Comparison of ENCODE assay signal across 8 cellular contexts in genomic region chr5:62224987-62225601, GRCh38.
DNase-seq lines count a peak whose midpoint lies in the region; ATAC-seq, FAIRE-seq and TF ChIP-seq lines count a peak whose summit lies in the region.
"Not testable (repeated sequence)": the region's sequence is repeated elsewhere in the genome, so short reads cannot be mapped to it uniquely, and the experiment has no call there.

No MANE protein-coding gene starts in this region.

- H2BK120ac ChIP-seq in H9 (ENCODE audit: low read depth, low read length, poor library complexity, severe bottlenecking), result not testable (repeated sequence)

- peak; percentile 9; the same call in 1 of the 3 replicates for ATAC-seq in K562
- not testable (repeated sequence) for ATAC-seq in natural killer cell; thoracic aorta (ENCODE audit: insufficient number of reproducible peaks, low FRiP score, low read depth)

- FAIRE-seq in K562 (lab: Jason Lieb, UNC), result not testable (repeated sequence)

- not testable (repeated sequence) for H2AK5ac ChIP-seq in H9 (ENCODE audit: insufficient read length, low read length)

- not testable (repeated sequence) for H3K9me3 Mint-ChIP-seq in H9; activated CD4-positive, alpha-beta T cell treated with anti-CD3 and anti-CD28 coated beads, Interleukin-2, amount 10 ng/mL, durations not matched to agents 7 days and 5 days; natural killer cell

- not testable (repeated sequence) for H3K4me3 ChIP-seq in OCI-LY7 (ENCODE audit: low read depth, low read length, poor library complexity, severe bottlenecking); K562; fibroblast of pulmonary artery (replicated peaks; ENCODE audit: low read depth, low read length); thoracic aorta

- H3K23me2 ChIP-seq in H9 (ENCODE audit: insufficient read length, low read depth, low read length, poor library complexity, severe bottlenecking), result not testable (repeated sequence)

- peak; percentile 48 to 69 for TF ChIP-seq RAD21 in K562 (CRISPR knock-in tag; conservative IDR thresholded peaks at IDR 0.05 in 1 of 2, IDR thresholded peaks at IDR 0.05 in 1 of 2)

- not testable (repeated sequence) for H3K79me2 ChIP-seq in H9 (ENCODE audit: insufficient read depth, low read length); OCI-LY7 (ENCODE audit: insufficient read depth, low read depth, low read length); K562 (ENCODE audit: control insufficient read depth, insufficient read depth, low read length)

- H3K36me3 Mint-ChIP-seq in H9 (ENCODE audit: insufficient read depth in 1 of 3, low read depth in 3 of 3); activated CD4-positive, alpha-beta T cell treated with anti-CD3 and anti-CD28 coated beads, Interleukin-2, amount 10 ng/mL, durations not matched to agents 7 days and 5 days (ENCODE audit: low read depth); natural killer cell: not testable (repeated sequence)

- H2BK15ac ChIP-seq in H9 (ENCODE audit: low read depth, low read length), result not testable (repeated sequence)

- not testable (repeated sequence) for H4K20me1 ChIP-seq in H9 (ENCODE audit: control insufficient read depth, insufficient read depth, insufficient read length); OCI-LY7 (ENCODE audit: insufficient read depth, low read length); K562 (replicated peaks; ENCODE audit: control insufficient read depth, insufficient read depth, low read length)

- H3K4me3 Mint-ChIP-seq in H9, result not testable (repeated sequence)
- peak overlapping the region; percentile 45 for H3K4me3 Mint-ChIP-seq in activated CD4-positive, alpha-beta T cell treated with anti-CD3 and anti-CD28 coated beads, Interleukin-2, amount 10 ng/mL, durations not matched to agents 7 days and 5 days
- H3K4me3 Mint-ChIP-seq in natural killer cell, result peak overlapping the region; percentile 64

- not testable (repeated sequence) for H3T11ph ChIP-seq in H9 (ENCODE audit: low read length)

- not testable (repeated sequence) for H3K4me2 ChIP-seq in H9 (ENCODE audit: insufficient read depth, insufficient read length, low read length); OCI-LY7 (ENCODE audit: low read length); K562 (ENCODE audit: insufficient read depth, low read length)

- H4K8ac ChIP-seq in H9 (replicated peaks; ENCODE audit: insufficient read length, low read depth, low read length), result not testable (repeated sequence)

- TF ChIP-seq EP300 in K562 (IDR thresholded peaks at IDR 0.05; ENCODE audit: low read length), result not testable (repeated sequence)

- not testable (repeated sequence) for H3K27me3 Mint-ChIP-seq in H9 (ENCODE audit: low read depth); activated CD4-positive, alpha-beta T cell treated with anti-CD3 and anti-CD28 coated beads, Interleukin-2, amount 10 ng/mL, durations not matched to agents 7 days and 5 days
- peaks cover 8 to 21% of the 10 kb centered on the region in 2 donors for H3K27me3 Mint-ChIP-seq in natural killer cell (ENCODE audit: low read depth in 2 of 2)

- H3K27me3 ChIP-seq in H9 (ENCODE audit: insufficient read depth, low read length); K562 (ENCODE audit: control insufficient read depth in 2 of 2, insufficient read depth in 2 of 2, low read length in 2 of 2); thoracic aorta (replicated peaks; ENCODE audit: insufficient read depth): not testable (repeated sequence)

- in situ Hi-C loops in K562 (cut with MboI), result loop anchor here (5.0 kb wide), 1 partner anchor 117 kb away; no protein-coding TSS in a partner anchor

- not testable (repeated sequence) for H3K36me3 ChIP-seq in OCI-LY7 (ENCODE audit: insufficient read depth, low read length); K562 (ENCODE audit: control insufficient read depth, insufficient read depth, low read length); thoracic aorta

- no CpG with 5 or more reads among the region's 7 CpGs for WGBS in H9 (ENCODE audit: extremely low coverage, insufficient read length, low lambda C conversion rate)
- 19% methylated on average over 5 of the region's 7 CpGs for WGBS in K562 (ENCODE audit: insufficient coverage, low coverage, missing lambda C conversion rate)

- POLR2A ChIA-PET in OCI-LY7 (lab: Charles Lee), result interaction anchor here (0.6 to 1.2 kb wide), 4 partner anchors 16 to 179 kb away, joined by 3 read pairs; partner anchors contain the start of gene DIMT1
- POLR2A ChIA-PET in activated CD4-positive, alpha-beta T cell treated with anti-CD3 and anti-CD28 coated beads, Interleukin-2, amount 10 ng/mL, durations not matched to agents 7 days and 5 days (lab: Charles Lee); K562 (lab: Yijun Ruan, JAX): not testable (repeated sequence)

- TF ChIP-seq CTCF in H9 (conservative IDR thresholded peaks at IDR 0.05), result peak; percentile 68
- peak; percentile 61 for TF ChIP-seq CTCF in OCI-LY7 (conservative IDR thresholded peaks at IDR 0.05; ENCODE audit: low read length)
- TF ChIP-seq CTCF in K562 (IDR thresholded peaks at IDR 0.05 in 2 of 3, conservative IDR thresholded peaks at IDR 0.05 in 1 of 3; ENCODE audit: insufficient read depth in 2 of 3, low read depth in 1 of 3, low read length in 3 of 3), result not testable (repeated sequence)
- TF ChIP-seq CTCF in fibroblast of pulmonary artery (IDR thresholded peaks at IDR 0.05; ENCODE audit: low read length, missing control alignments), result peak; percentile 18
- TF ChIP-seq CTCF in natural killer cell (IDR thresholded peaks at IDR 0.05), result peak; percentile 74
- peak; percentile 37 for TF ChIP-seq CTCF in thoracic aorta (IDR thresholded peaks at IDR 0.05)

- not testable (repeated sequence) for H4K5ac ChIP-seq in H9 (ENCODE audit: insufficient read length, low read depth, low read length)

- intact Hi-C loops in OCI-LY7 (cut with micrococcal nuclease; ENCODE audit: unreplicated experiment), result loop anchor here (2.0 kb wide), 1 partner anchor 130 kb away; no protein-coding TSS in a partner anchor
- intact Hi-C loops in K562 (cut with micrococcal nuclease), result loop anchor here (5.0 kb wide), 2 partner anchors 42 to 122 kb away; no protein-coding TSS in a partner anchor
- intact Hi-C loops in natural killer cell (cut with micrococcal nuclease), result loop anchor here (1.0 kb wide), 1 partner anchor 129 kb away; no protein-coding TSS in a partner anchor

- not testable (repeated sequence) for H3K27ac ChIP-seq in H9 (ENCODE audit: insufficient read length, low read depth, low read length); OCI-LY7 (ENCODE audit: low read depth, low read length, poor library complexity, severe bottlenecking); K562 (ENCODE audit: extremely low read depth, low read depth, low read length); thoracic aorta

- not testable (repeated sequence) for TF ChIP-seq POLR2A in K562 (conservative IDR thresholded peaks at IDR 0.05)

- CTCF ChIA-PET in OCI-LY7 (lab: Charles Lee; ENCODE audit: unreplicated experiment), result not testable (repeated sequence)
- CTCF ChIA-PET in activated CD4-positive, alpha-beta T cell treated with anti-CD3 and anti-CD28 coated beads, Interleukin-2, amount 10 ng/mL, durations not matched to agents 7 days and 5 days (lab: Charles Lee), result interaction anchor here (0.6 to 2.0 kb wide), 23 partner anchors 8 to 195 kb away, joined by 3 to 11 read pairs (median 4); partner anchors contain the start of genes DIMT1 and KIF2A
- CTCF ChIA-PET in K562 (lab: Yijun Ruan, JAX; ENCODE audit: low intra/inter-chr PET ratio), result interaction anchor here (2.4 kb wide), 1 partner anchor 129 kb away, joined by 13 read pairs; no protein-coding TSS in a partner anchor

- H2BK5ac ChIP-seq in H9 (ENCODE audit: insufficient read length, low read length), result not testable (repeated sequence)

- not testable (repeated sequence) for H3K9me3 ChIP-seq in H9 (ENCODE audit: control insufficient read depth, low read depth, low read length); OCI-LY7 (ENCODE audit: low read length); K562 (replicated peaks; ENCODE audit: control insufficient read depth, insufficient read depth, low read depth, low read length); thoracic aorta

- H3K14ac ChIP-seq in H9 (ENCODE audit: insufficient read depth, low read length), result not testable (repeated sequence)

- not testable (repeated sequence) for H2BK12ac ChIP-seq in H9 (ENCODE audit: insufficient read length, low read depth, low read length)

- DNase-seq in CD1c-positive myeloid dendritic cell (ENCODE audit: extremely low spot score), result peak; percentile 30
- not testable (repeated sequence) for DNase-seq in H9; activated CD4-positive, alpha-beta T cell treated with anti-CD3 and anti-CD28 coated beads, Interleukin-2, amount 10 ng/mL, durations not matched to agents 7 days and 5 days; K562 (ENCODE audit: extremely low read depth in 1 of 4, low spot score in 3 of 4); natural killer cell; thoracic aorta (ENCODE audit: low spot score)
- peak; percentile 7 for DNase-seq in OCI-LY7 (ENCODE audit: low spot score)
- DNase-seq in fibroblast of pulmonary artery (ENCODE audit: low read depth), result peak; percentile 6

- H3K23ac ChIP-seq in H9 (ENCODE audit: insufficient read length, low read depth, low read length), result not testable (repeated sequence)

- H3K27ac Mint-ChIP-seq in H9, natural killer cell: not testable (repeated sequence)
- peak overlapping the region; percentile 73 for H3K27ac Mint-ChIP-seq in activated CD4-positive, alpha-beta T cell treated with anti-CD3 and anti-CD28 coated beads, Interleukin-2, amount 10 ng/mL, durations not matched to agents 7 days and 5 days

- not testable (repeated sequence) for H4K91ac ChIP-seq in H9 (ENCODE audit: insufficient read length, low read depth, low read length)

- H3K9me1 ChIP-seq in K562 (ENCODE audit: control insufficient read depth, insufficient read depth, low read length), result not testable (repeated sequence)

- H3K9ac ChIP-seq in H9 (ENCODE audit: extremely low read depth, insufficient read length, low read length); K562 (ENCODE audit: insufficient read depth in 1 of 2, low read depth in 2 of 2, low read length in 2 of 2): not testable (repeated sequence)

- not testable (repeated sequence) for H3K4me1 Mint-ChIP-seq in H9
- peaks cover 18% of the 10 kb centered on the region for H3K4me1 Mint-ChIP-seq in activated CD4-positive, alpha-beta T cell treated with anti-CD3 and anti-CD28 coated beads, Interleukin-2, amount 10 ng/mL, durations not matched to agents 7 days and 5 days
- H3K4me1 Mint-ChIP-seq in natural killer cell, result peaks cover 9 to 11% of the 10 kb centered on the region in 2 donors

- H3K4ac ChIP-seq in H9 (ENCODE audit: low read depth, low read length), result not testable (repeated sequence)

- not testable (repeated sequence) for H2AFZ ChIP-seq in H9 (ENCODE audit: low read length); OCI-LY7 (ENCODE audit: low read length)
- H2AFZ ChIP-seq in K562 (ENCODE audit: low read depth, low read length), result peak overlapping the region; percentile 68

- not testable (repeated sequence) for H3K9me2 ChIP-seq in OCI-LY7 (ENCODE audit: insufficient read depth, low read length)

- BruUV-seq in OCI-LY7 (replicated peaks; lab: Mats Ljungman, UMichigan); K562 (replicated peaks; lab: Mats Ljungman, UMichigan): not testable (repeated sequence)

- H2BK20ac ChIP-seq in H9 (ENCODE audit: low read depth, low read length, poor library complexity, severe bottlenecking), result not testable (repeated sequence)

- not testable (repeated sequence) for H3K56ac ChIP-seq in H9 (ENCODE audit: insufficient read length, low read depth, low read length)

- not testable (repeated sequence) for H3K79me1 ChIP-seq in H9 (ENCODE audit: insufficient read depth, low read depth, low read length, poor library complexity, severe bottlenecking)

- H3K4me1 ChIP-seq in H9 (ENCODE audit: insufficient read depth, low read length); OCI-LY7 (ENCODE audit: insufficient read depth, low read length, poor library complexity, severe bottlenecking); K562 (replicated peaks in 1 of 2; ENCODE audit: control insufficient read depth in 2 of 2, insufficient read depth in 2 of 2, low read length in 2 of 2); thoracic aorta (ENCODE audit: control insufficient read depth in 1 of 2, low read depth in 2 of 2): not testable (repeated sequence)

- not testable (repeated sequence) for H3K18ac ChIP-seq in H9 (ENCODE audit: insufficient read length, low read depth, low read length)
